27 cellular contexts compared by ENCODE assay signal in genomic region chr7:123994449-123994848, GRCh38. TPM values are rescaled to one million over a fixed set of nuclear protein-coding genes. Genes with fewer than 3 reads are reported as not detected.
A peak's percentile ranks its signal among the peaks of the same experiment; 100 is the strongest.
DNase-seq lines count a peak whose midpoint lies in the region; ATAC-seq and TF ChIP-seq lines count a peak whose summit lies in the region.
"Had no signal": no experiment of that assay in that cellular context is flagged by ENCODE, and none has a peak within 500 bp of the region (broad histone marks: within the 10 kb centered on the region; RNA-seq: fewer than 3 reads in every experiment).

No MANE protein-coding gene starts in this region.

- H3K4me1 ChIP-seq in heart right ventricle = no peaks in the 10 kb centered on the region
- H3K4me1 ChIP-seq in upper lobe of left lung = no peaks in the 10 kb centered on the region
- H3K4me1 ChIP-seq: pancreas, transverse colon had no signal

- H3K9me3 ChIP-seq in heart right ventricle (no peaks in the 10 kb centered on the region), upper lobe of left lung (no peaks in the 10 kb centered on the region)
- H3K9me3 ChIP-seq: pancreas, transverse colon had no signal

- DNase-seq in DMS53 (lab: John Stamatoyannopoulos, UW) = peak; percentile 11
- DNase-seq in DMS53 treated with DMSO at 0.1 percent for 48 hours (lab: John Stamatoyannopoulos, UW; ENCODE audit: unreplicated experiment) = no peak
- DNase-seq in caudate nucleus (lab: John Stamatoyannopoulos, UW) = peak in 3 of 61 donors; percentile 1 to 25 (median 3)
- peak; percentile 49 for DNase-seq in midbrain (lab: John Stamatoyannopoulos, UW)
- no peak for DNase-seq in heart right ventricle
- no peak for DNase-seq in upper lobe of left lung
- DNase-seq in NCI-H526 (lab: John Stamatoyannopoulos, UW) = no peak
- DNase-seq: activated CD4-positive, alpha-beta memory T cell treated with anti-CD3 and anti-CD28 coated beads for 36 hours; activated CD4-positive, CD25-positive, alpha-beta regulatory T cell treated with anti-CD3 and anti-CD28 coated beads, Interleukin-2, amount 50 U/mL, for 72 hours; activated T-cell treated with anti-CD3 and anti-CD28 coated beads, Interleukin-2, amount 50 U/mL, for 72 hours; central memory CD4-positive, alpha-beta T cell; dermis blood vessel endothelial cell; GOT3; NCI-H1436 treated with DMSO at 0.1 percent for 48 hours; NCI-H2081 treated with DMSO at 0.1 percent for 48 hours; NCI-H226; pancreas; small intestine; stimulated activated naive CD8-positive, alpha-beta T cell treated with anti-CD3 and anti-CD28 coated beads, Interleukin-15, amount 100 ng/mL, for 72 hours; transverse colon had no signal

- no peak for TF ChIP-seq POLR2A in upper lobe of left lung (IDR thresholded peaks at IDR 0.05)

- TF ChIP-seq EP300 in upper lobe of left lung (IDR thresholded peaks at IDR 0.05) = no peak

- H3K27ac ChIP-seq in caudate nucleus (ENCODE audit: low read depth, low read length) = peak overlapping the region; percentile 68
- H3K27ac ChIP-seq in heart right ventricle = no peak overlapping the region
- no peak overlapping the region for H3K27ac ChIP-seq in upper lobe of left lung
- H3K27ac ChIP-seq: 22Rv1, C4-2B, pancreas, transverse colon had no signal

- ATAC-seq in GM18909 (IDR thresholded peaks at IDR 0.05; ENCODE audit: poor library complexity, unreplicated experiment) (no peak), heart right ventricle (no peak), upper lobe of left lung (ENCODE audit: low FRiP score in 2 of 2) (no peak)
- ATAC-seq: activated T-cell treated with anti-CD3 and anti-CD28 coated beads, Interleukin-2, amount 50 U/mL, for 72 hours; pancreas; Right ventricle myocardium inferior; stimulated activated naive CD8-positive, alpha-beta T cell treated with anti-CD3 and anti-CD28 coated beads, Interleukin-15, amount 100 ng/mL, for 72 hours had no signal

- intact Hi-C loops in heart right ventricle (cut with DNase I) = no loop called here

- H3K4me3 ChIP-seq in heart right ventricle (no peak overlapping the region), upper lobe of left lung (no peak overlapping the region)
- H3K4me3 ChIP-seq: lung, pancreas, transverse colon had no signal

- no peaks in the 10 kb centered on the region for H3K36me3 ChIP-seq in heart right ventricle
- no peaks in the 10 kb centered on the region for H3K36me3 ChIP-seq in upper lobe of left lung
- H3K36me3 ChIP-seq: pancreas, transverse colon had no signal

- H3K27me3 ChIP-seq in heart right ventricle = no peaks in the 10 kb centered on the region
- no peaks in the 10 kb centered on the region for H3K27me3 ChIP-seq in upper lobe of left lung
- H3K27me3 ChIP-seq: pancreas, transverse colon had no signal

- no peak for TF ChIP-seq CTCF in heart right ventricle (IDR thresholded peaks at IDR 0.05)
- no peak for TF ChIP-seq CTCF in upper lobe of left lung (IDR thresholded peaks at IDR 0.05)

RNA-seq across cellular contexts. Expression of gene TMEM229A, which starts 38.4 kb away (rescaled TPM):
- total RNA-seq in heart right ventricle = under 1 TPM in 2 of 10 donors, not detected in 8; 0.17 to 0.32 TPM
- not detected for polyA plus RNA-seq in heart right ventricle
- under 1 TPM in 1 of 6 donors, not detected in 5; 0.14 TPM for total RNA-seq in upper lobe of left lung
- total RNA-seq: activated CD4-positive, alpha-beta memory T cell treated with anti-CD3 and anti-CD28 coated beads for 36 hours; activated T-cell treated with anti-CD3 and anti-CD28 coated beads, Interleukin-2, amount 50 U/mL, for 72 hours; dermis blood vessel endothelial cell; LHCN-M2; Right ventricle myocardium inferior; T-helper 2 cell treated with Interferon-gamma antibody and Interleukin-4, amounts not matched to agents 100 ng/mL and 5 ng/mL, for 36 hours had no signal
- polyA plus RNA-seq: lung had no signal

Comparison
In these comparisons a context has a peak if more than half of its experiments do, and no peak if none do; other contexts are left out.
1. DNase-seq: peak in DMS53 (single experiment) and midbrain (single experiment); none in DMS53 treated with DMSO at 0.1 percent for 48 hours (single experiment), heart right ventricle (0 of 2), upper lobe of left lung (0 of 2) and NCI-H526 (0 of 2).